Comparison of ENCODE assay signal across 1 cellular context in the genomic region with DNA sequence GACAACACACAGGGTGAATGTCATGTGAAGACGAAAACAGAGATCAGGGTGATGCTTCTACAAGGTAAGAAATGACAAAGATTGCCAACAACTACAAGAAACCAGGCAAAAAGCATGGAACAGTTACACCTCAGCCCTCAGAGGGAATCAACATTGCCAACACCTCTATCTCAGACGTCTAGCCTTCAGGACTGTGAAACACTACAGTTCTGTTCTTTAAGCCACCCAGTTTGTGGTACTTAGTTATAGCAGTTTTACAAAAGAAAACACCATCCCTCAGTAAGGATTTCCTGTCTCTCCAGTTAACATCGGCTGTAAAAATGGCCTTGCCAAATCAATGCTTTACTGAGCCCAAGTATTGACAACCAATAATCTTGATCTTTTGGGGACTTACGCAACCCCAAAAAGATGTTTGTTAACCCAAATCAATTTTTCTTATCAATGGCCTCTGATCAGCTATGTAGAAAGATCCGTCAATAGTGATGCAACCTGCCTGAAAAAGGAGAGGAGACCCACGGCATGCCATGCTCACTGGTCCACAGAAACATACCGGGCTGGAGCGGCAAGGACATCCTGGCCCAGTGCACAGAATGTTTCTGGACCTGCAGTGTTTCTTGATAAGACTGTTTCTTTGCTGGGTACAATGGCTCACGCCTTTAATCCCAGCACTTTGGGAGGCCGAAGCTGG.
TF ChIP-seq lines count a peak whose summit lies in the region.

No MANE protein-coding gene starts in this region.

TF ChIP-seq in HepG2, 621 proteins besides CTCF, POLR2A, EP300 and RAD21 (continued from another document and continues in another):
- TF ChIP-seq, protein P1, sequence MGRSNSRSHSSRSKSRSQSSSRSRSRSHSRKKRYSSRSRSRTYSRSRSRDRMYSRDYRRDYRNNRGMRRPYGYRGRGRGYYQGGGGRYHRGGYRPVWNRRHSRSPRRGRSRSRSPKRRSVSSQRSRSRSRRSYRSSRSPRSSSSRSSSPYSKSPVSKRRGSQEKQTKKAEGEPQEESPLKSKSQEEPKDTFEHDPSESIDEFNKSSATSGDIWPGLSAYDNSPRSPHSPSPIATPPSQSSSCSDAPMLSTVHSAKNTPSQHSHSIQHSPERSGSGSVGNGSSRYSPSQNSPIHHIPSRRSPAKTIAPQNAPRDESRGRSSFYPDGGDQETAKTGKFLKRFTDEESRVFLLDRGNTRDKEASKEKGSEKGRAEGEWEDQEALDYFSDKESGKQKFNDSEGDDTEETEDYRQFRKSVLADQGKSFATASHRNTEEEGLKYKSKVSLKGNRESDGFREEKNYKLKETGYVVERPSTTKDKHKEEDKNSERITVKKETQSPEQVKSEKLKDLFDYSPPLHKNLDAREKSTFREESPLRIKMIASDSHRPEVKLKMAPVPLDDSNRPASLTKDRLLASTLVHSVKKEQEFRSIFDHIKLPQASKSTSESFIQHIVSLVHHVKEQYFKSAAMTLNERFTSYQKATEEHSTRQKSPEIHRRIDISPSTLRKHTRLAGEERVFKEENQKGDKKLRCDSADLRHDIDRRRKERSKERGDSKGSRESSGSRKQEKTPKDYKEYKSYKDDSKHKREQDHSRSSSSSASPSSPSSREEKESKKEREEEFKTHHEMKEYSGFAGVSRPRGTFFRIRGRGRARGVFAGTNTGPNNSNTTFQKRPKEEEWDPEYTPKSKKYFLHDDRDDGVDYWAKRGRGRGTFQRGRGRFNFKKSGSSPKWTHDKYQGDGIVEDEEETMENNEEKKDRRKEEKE (IDR thresholded peaks at IDR 0.05) = no peak
- TF ChIP-seq ZNF180 (CRISPR knock-in tag; IDR thresholded peaks at IDR 0.05; ENCODE audit: borderline replicate concordance, low read depth) = no peak
- no peak for TF ChIP-seq ZNF354B (CRISPR knock-in tag; IDR thresholded peaks at IDR 0.05)
- peak; percentile 46; the same call in 1 of the 2 replicates for TF ChIP-seq ZNF609 (CRISPR knock-in tag; IDR thresholded peaks at IDR 0.05; ENCODE audit: borderline replicate concordance)
- TF ChIP-seq ZZZ3 (CRISPR knock-in tag; IDR thresholded peaks at IDR 0.05; ENCODE audit: borderline replicate concordance) = no peak
- TF ChIP-seq HHEX (CRISPR knock-in tag; IDR thresholded peaks at IDR 0.05) = no peak
- no peak for TF ChIP-seq ARID2 (CRISPR knock-in tag; IDR thresholded peaks at IDR 0.05; ENCODE audit: borderline replicate concordance)
- TF ChIP-seq UBTF (CRISPR knock-in tag; IDR thresholded peaks at IDR 0.05) = no peak
- no peak for TF ChIP-seq MXD4 (CRISPR knock-in tag; IDR thresholded peaks at IDR 0.05)
- TF ChIP-seq, protein P2, sequence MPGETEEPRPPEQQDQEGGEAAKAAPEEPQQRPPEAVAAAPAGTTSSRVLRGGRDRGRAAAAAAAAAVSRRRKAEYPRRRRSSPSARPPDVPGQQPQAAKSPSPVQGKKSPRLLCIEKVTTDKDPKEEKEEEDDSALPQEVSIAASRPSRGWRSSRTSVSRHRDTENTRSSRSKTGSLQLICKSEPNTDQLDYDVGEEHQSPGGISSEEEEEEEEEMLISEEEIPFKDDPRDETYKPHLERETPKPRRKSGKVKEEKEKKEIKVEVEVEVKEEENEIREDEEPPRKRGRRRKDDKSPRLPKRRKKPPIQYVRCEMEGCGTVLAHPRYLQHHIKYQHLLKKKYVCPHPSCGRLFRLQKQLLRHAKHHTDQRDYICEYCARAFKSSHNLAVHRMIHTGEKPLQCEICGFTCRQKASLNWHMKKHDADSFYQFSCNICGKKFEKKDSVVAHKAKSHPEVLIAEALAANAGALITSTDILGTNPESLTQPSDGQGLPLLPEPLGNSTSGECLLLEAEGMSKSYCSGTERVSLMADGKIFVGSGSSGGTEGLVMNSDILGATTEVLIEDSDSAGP (CRISPR knock-in tag; IDR thresholded peaks at IDR 0.05; ENCODE audit: borderline replicate concordance) = no peak
- no peak for TF ChIP-seq ZNF318 (CRISPR knock-in tag; IDR thresholded peaks at IDR 0.05)
- no peak for TF ChIP-seq TMF1 (CRISPR knock-in tag; IDR thresholded peaks at IDR 0.05; ENCODE audit: low read depth)
- TF ChIP-seq, protein P3, sequence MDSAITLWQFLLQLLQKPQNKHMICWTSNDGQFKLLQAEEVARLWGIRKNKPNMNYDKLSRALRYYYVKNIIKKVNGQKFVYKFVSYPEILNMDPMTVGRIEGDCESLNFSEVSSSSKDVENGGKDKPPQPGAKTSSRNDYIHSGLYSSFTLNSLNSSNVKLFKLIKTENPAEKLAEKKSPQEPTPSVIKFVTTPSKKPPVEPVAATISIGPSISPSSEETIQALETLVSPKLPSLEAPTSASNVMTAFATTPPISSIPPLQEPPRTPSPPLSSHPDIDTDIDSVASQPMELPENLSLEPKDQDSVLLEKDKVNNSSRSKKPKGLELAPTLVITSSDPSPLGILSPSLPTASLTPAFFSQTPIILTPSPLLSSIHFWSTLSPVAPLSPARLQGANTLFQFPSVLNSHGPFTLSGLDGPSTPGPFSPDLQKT (CRISPR knock-in tag; IDR thresholded peaks at IDR 0.05; ENCODE audit: borderline replicate concordance) = no peak
- TF ChIP-seq, protein P4, sequence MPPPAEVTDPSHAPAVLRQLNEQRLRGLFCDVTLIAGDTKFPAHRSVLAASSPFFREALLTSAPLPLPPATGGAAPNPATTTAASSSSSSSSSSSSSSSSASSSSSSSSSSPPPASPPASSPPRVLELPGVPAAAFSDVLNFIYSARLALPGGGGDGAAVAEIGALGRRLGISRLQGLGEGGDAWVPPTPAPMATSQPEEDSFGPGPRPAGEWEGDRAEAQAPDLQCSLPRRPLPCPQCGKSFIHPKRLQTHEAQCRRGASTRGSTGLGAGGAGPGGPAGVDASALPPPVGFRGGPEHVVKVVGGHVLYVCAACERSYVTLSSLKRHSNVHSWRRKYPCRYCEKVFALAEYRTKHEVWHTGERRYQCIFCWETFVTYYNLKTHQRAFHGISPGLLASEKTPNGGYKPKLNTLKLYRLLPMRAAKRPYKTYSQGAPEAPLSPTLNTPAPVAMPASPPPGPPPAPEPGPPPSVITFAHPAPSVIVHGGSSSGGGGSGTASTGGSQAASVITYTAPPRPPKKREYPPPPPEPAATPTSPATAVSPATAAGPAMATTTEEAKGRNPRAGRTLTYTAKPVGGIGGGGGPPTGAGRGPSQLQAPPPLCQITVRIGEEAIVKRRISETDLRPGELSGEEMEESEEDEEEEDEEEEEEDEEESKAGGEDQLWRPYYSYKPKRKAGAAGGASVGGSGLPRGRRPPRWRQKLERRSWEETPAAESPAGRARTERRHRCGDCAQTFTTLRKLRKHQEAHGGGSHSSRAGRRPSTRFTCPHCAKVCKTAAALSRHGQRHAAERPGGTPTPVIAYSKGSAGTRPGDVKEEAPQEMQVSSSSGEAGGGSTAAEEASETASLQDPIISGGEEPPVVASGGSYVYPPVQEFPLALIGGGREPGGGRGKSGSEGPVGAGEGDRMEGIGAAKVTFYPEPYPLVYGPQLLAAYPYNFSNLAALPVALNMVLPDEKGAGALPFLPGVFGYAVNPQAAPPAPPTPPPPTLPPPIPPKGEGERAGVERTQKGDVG (CRISPR knock-in tag; IDR thresholded peaks at IDR 0.05; ENCODE audit: borderline replicate concordance) = no peak
- no peak for TF ChIP-seq ZSCAN12 (CRISPR knock-in tag; IDR thresholded peaks at IDR 0.05)
- no peak for TF ChIP-seq ZNF225 (CRISPR knock-in tag; IDR thresholded peaks at IDR 0.05)
- TF ChIP-seq PAWR (CRISPR knock-in tag; IDR thresholded peaks at IDR 0.05; ENCODE audit: borderline replicate concordance) = no peak
- TF ChIP-seq NCOA2 (CRISPR knock-in tag; IDR thresholded peaks at IDR 0.05) = peak; percentile 76
- TF ChIP-seq ZNF891 (CRISPR knock-in tag; IDR thresholded peaks at IDR 0.05) = no peak
- TF ChIP-seq ZNF10 (CRISPR knock-in tag; IDR thresholded peaks at IDR 0.05; ENCODE audit: borderline replicate concordance, low read depth) = no peak
